Comparison of ENCODE assay signal across 23 cellular contexts in the genomic region with DNA sequence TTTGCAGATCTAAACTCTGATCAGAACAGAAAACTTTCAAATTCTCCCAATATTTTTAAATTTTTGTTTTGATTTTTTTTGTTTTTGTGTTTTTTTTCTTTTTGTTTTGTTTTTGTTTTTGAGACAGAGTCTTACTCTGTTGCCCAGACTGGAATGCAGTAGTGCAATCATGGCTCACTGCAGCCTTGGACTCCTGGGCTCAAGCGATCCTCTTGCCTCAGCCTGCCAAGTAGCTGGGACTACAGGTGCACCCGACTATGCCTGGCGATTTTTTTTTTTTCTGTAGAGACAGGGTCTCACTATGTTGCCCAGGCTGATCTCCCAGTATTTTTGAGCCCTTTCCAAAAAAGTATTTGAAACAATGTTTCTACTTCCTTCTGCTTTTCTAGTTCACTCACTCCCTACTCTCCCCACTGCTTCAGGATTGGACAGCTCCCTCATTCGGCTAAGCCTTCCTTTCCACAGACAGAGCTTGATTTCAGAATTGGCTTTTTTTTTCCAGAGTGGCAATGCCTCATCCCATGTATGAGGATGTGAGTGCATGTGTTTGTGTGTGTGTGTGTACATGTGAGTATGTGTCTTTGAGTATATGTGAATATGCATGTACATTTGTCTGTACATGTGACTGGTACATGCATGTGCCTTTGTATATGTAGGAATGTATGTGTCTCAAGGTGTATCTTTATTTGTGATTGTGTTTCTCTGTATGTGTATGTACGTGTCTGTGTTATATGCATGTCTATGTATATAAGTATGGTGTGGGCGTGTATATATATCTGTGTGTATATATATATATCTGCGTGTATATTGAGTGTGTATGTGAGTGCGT. TPM values are rescaled to one million over a fixed set of nuclear protein-coding genes. Genes with fewer than 3 reads are reported as not detected.
A peak's percentile ranks its signal among the peaks of the same experiment; 100 is the strongest.
DNase-seq lines count a peak whose midpoint lies in the region; ATAC-seq, FAIRE-seq and TF ChIP-seq lines count a peak whose summit lies in the region.
"Had no signal": no experiment of that assay in that cellular context is flagged by ENCODE, and none has a peak within 500 bp of the region (broad histone marks: within the 10 kb centered on the region; RNA-seq: fewer than 3 reads in every experiment).

No MANE protein-coding gene starts in this region.

- no peak for TF ChIP-seq RAD21 in Ishikawa (IDR thresholded peaks at IDR 0.05; ENCODE audit: low read depth)

- FAIRE-seq in D721Med (lab: Jason Lieb, UNC), result peak; percentile 21
- FAIRE-seq: colon, endothelial cell of umbilical vein had no signal

- H3K27me3 ChIP-seq in left lung, result peaks cover 49 to 86% of the 10 kb centered on the region in 2 donors

- no peaks in the 10 kb centered on the region for H3K36me3 ChIP-seq in left lung
- H3K36me3 ChIP-seq: BLaER1, tibial artery had no signal

- DNase-seq in D721Med (ENCODE audit: insufficient read length, low spot score), result no peak
- DNase-seq in amniotic epithelial cell (ENCODE audit: low read depth), result peak; percentile 37
- no peak for DNase-seq in left lung
- no peak for DNase-seq in HuH-7.5 (ENCODE audit: low spot score)
- DNase-seq in cortex of kidney (lab: John Stamatoyannopoulos, UW), result no peak
- DNase-seq in SHP77 treated with DMSO at 0.1 percent for 48 hours (lab: John Stamatoyannopoulos, UW), result no peak
- no peak for DNase-seq in stimulated activated CD4-positive, alpha-beta T cell treated with anti-CD3 and anti-CD28 coated beads, Interleukin-4, amount 100 ng/mL, for 1 hour
- DNase-seq: activated CD4-positive, alpha-beta T cell treated with anti-CD3 and anti-CD28 coated beads for 36 hours; activated CD8-positive, alpha-beta memory T cell treated with anti-CD3 and anti-CD28 coated beads, Interleukin-2, amount 10 ng/mL, durations not matched to agents 7 days and 5 days; activated effector memory CD4-positive, alpha-beta T cell treated with Interleukin-2 at 50 U/mL for 16 hours; amniotic stem cell; glutamatergic neuron; naive thymus-derived CD4-positive, alpha-beta T cell; NCI-H1436 treated with DMSO at 0.1 percent for 48 hours; T-helper 2 cell had no signal

- TF ChIP-seq CTCF in D721Med (IDR thresholded peaks at IDR 0.05; ENCODE audit: insufficient read depth, missing control alignments) (no peak), left lung (IDR thresholded peaks at IDR 0.05) (no peak)

- H3K9me3 ChIP-seq in left lung, result no peaks in the 10 kb centered on the region
- H3K9me3 ChIP-seq: BLaER1, tibial artery had no signal

- TF ChIP-seq EP300 in Ishikawa (IDR thresholded peaks at IDR 0.05; ENCODE audit: borderline replicate concordance), result no peak

- ATAC-seq in left lung, result peak; percentile 22
- ATAC-seq: activated CD4-positive, alpha-beta T cell treated with anti-CD3 and anti-CD28 coated beads for 36 hours; activated CD8-positive, alpha-beta memory T cell treated with anti-CD3 and anti-CD28 coated beads, Interleukin-2, amount 10 ng/mL, durations not matched to agents 7 days and 5 days; naive thymus-derived CD4-positive, alpha-beta T cell; stimulated activated effector memory CD8-positive, alpha-beta T cell treated with anti-CD3 and anti-CD28 coated beads, Interleukin-12 subunit alpha, Interleukin-12 subunit beta, amount 100 ng/mL, for 72 hours had no signal

- no peak overlapping the region for H3K27ac ChIP-seq in left lung
- H3K27ac ChIP-seq: BLaER1, KMS-11, tibial artery had no signal

- no peak overlapping the region for H3K4me3 ChIP-seq in left lung
- H3K4me3 ChIP-seq: BLaER1, lung, tibial artery had no signal

- H3K4me1 ChIP-seq in left lung, result peaks cover 0 to under 1% of the 10 kb centered on the region in 2 donors
- H3K4me1 ChIP-seq: tibial artery had no signal

- intact Hi-C loops in left lung (cut with DNase I), result no loop called here

TF ChIP-seq in Ishikawa, 13 proteins besides CTCF, POLR2A, EP300 and RAD21:
- TF ChIP-seq REST (IDR thresholded peaks at IDR 0.05; ENCODE audit: low read depth) (peak; percentile 87), TCF12 (IDR thresholded peaks at IDR 0.05; ENCODE audit: low read depth) (no peak)

RNA-seq across cellular contexts. Expression of gene LHX4, which starts 11.9 kb away (rescaled TPM):
- total RNA-seq in left lung, result under 1 TPM; 0.03 to 0.08 TPM
- total RNA-seq: activated CD4-positive, alpha-beta T cell treated with anti-CD3 and anti-CD28 coated beads for 36 hours; activated CD8-positive, alpha-beta memory T cell treated with anti-CD3 and anti-CD28 coated beads, Interleukin-2, amount 10 ng/mL, durations not matched to agents 7 days and 5 days; endothelial cell of umbilical vein had no signal
